Comparison of ENCODE assay signal across 4 cellular contexts in the genomic region with DNA sequence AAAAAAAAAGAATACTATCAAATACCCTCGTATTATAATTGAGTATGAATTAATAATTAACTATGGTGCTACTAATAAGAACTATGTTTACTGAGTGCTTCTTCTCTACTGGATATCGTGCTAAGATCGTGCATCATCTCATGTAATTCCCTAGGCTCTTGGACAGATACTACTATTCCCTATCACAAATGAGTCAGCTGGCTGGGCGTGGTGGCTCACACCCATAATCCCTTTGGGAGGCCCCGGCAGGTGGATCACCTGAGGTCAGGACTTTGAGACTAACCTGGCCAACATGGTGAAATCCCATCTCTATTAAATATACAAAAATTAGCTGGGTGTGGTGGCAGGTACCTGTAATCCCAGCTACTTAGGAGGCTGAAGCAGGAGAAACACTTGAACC. TPM values are rescaled to one million over a fixed set of nuclear protein-coding genes. Genes with fewer than 3 reads are reported as not detected.
"Had no signal": no experiment of that assay in that cellular context is flagged by ENCODE, and none has a peak within 500 bp of the region (broad histone marks: within the 10 kb centered on the region; RNA-seq: fewer than 3 reads in every experiment).

No MANE protein-coding gene starts in this region.

RNA-seq across cellular contexts. Expression of gene CELA3B, which starts 9.1 kb away (rescaled TPM):
- total RNA-seq: LHCN-M2, M059J, MCF 10A, NCI-H460 had no signal

RNA-seq across cellular contexts. Expression of gene CELA3A, which starts 15.6 kb away (rescaled TPM):
- total RNA-seq: LHCN-M2, M059J, MCF 10A, NCI-H460 had no signal
